In genomic region chr1:63524166-63524565, GRCh38 we compare ENCODE assay signal across 8 cellular contexts. TPM values are rescaled to one million over a fixed set of nuclear protein-coding genes. Genes with fewer than 3 reads are reported as not detected.
DNase-seq lines count a peak whose midpoint lies in the region; ATAC-seq and TF ChIP-seq lines count a peak whose summit lies in the region.

No MANE protein-coding gene starts in this region.

- H3K9me3 ChIP-seq in AG04450 (ENCODE audit: control insufficient read depth, insufficient read depth, low read length): no peaks in the 10 kb centered on the region
- H3K9me3 ChIP-seq in mucosa of rectum (ENCODE audit: control insufficient read depth in 2 of 2, low read length in 2 of 2): no peaks in the 10 kb centered on the region

- POLR2A ChIA-PET in AG04450 (lab: Yijun Ruan, JAX): no interaction called here

- H3K4me3 ChIP-seq in AG04450 (ENCODE audit: low read depth, low read length): peak overlapping the region; percentile 71
- peak overlapping the region; percentile 95 for H3K4me3 ChIP-seq in Jurkat, Clone E6-1 (ENCODE audit: low read length)
- peak overlapping the region; percentile 71 for H3K4me3 ChIP-seq in brain microvascular endothelial cell (ENCODE audit: low read depth, low read length)
- peak overlapping the region; percentile 11 to 97 for H3K4me3 ChIP-seq in mucosa of rectum (ENCODE audit: low read length in 2 of 2)

- in situ Hi-C loops in brain microvascular endothelial cell (cut with HindIII; ENCODE audit: low pct_ligation_motif_present, low sequenced_read_pairs): no loop called here

- CTCF ChIA-PET in AG04450 (lab: Charles Lee): interaction anchor here (1.7 to 3.7 kb wide), 3 partner anchors 14 to 197 kb away, joined by 4 to 19 read pairs (median 5); no protein-coding TSS in a partner anchor

- H3K27ac ChIP-seq in AG04450 (ENCODE audit: low read depth, low read length) (no peak overlapping the region), brain microvascular endothelial cell (peak overlapping the region; percentile 86), mucosa of rectum (ENCODE audit: low read depth in 2 of 2, low read length in 2 of 2) (peak overlapping the region; percentile 92 to 95)

- H3K27me3 ChIP-seq in AG04450 (ENCODE audit: control insufficient read depth, insufficient read depth, low read length) (no peaks in the 10 kb centered on the region), brain microvascular endothelial cell (replicated peaks) (no peaks in the 10 kb centered on the region), mucosa of rectum (ENCODE audit: control insufficient read depth in 2 of 2, insufficient read depth in 2 of 2, low read length in 2 of 2) (no peaks in the 10 kb centered on the region)

- H3K36me3 ChIP-seq in brain microvascular endothelial cell (replicated peaks) (no peaks in the 10 kb centered on the region), mucosa of rectum (ENCODE audit: control insufficient read depth in 2 of 2, insufficient read depth in 2 of 2, low read length in 2 of 2) (peaks cover 0 to 2% of the 10 kb centered on the region in 2 donors)

- no peak for ATAC-seq in left colon

- H3K4me1 ChIP-seq in mucosa of rectum (ENCODE audit: control insufficient read depth in 2 of 2, insufficient read depth in 2 of 2, low read length in 2 of 2): peaks cover 4 to 12% of the 10 kb centered on the region in 2 donors

- intact Hi-C loops in left colon (cut with DNase I, micrococcal nuclease): no loop called here

- peak overlapping the region; percentile 83 to 92 for H3K9ac ChIP-seq in mucosa of rectum (ENCODE audit: low read depth in 1 of 2, low read length in 2 of 2)

- no peak for DNase-seq in AG04450 (ENCODE audit: low read depth, low spot score)
- DNase-seq in Jurkat, Clone E6-1 (ENCODE audit: low read depth, low spot score): no peak
- no peak for DNase-seq in brain microvascular endothelial cell
- no peak for DNase-seq in dermis blood vessel endothelial cell
- DNase-seq in NCI-H1436 treated with DMSO at 0.1 percent for 48 hours (lab: John Stamatoyannopoulos, UW): no peak
- no peak for DNase-seq in left colon
- DNase-seq in NOMO-1 (lab: John Stamatoyannopoulos, UW; ENCODE audit: unreplicated experiment in 2 of 2): no peak

- TF ChIP-seq CTCF in AG04450 (IDR thresholded peaks at IDR 0.05; ENCODE audit: low read depth, low read length) (no peak), brain microvascular endothelial cell (IDR thresholded peaks at IDR 0.05; ENCODE audit: low read depth, low read length, missing control alignments) (no peak)

RNA-seq across cellular contexts. Expression of gene EFCAB7, which starts 0.8 kb away (rescaled TPM):
- 3.9 and 6.0 TPM in 2 replicates for polyA plus RNA-seq in AG04450 (2011; rRNA removed)
- 1.8 and 3.4 TPM in 2 replicates for polyA minus RNA-seq in AG04450 (2011; rRNA and poly(A)+ RNA removed)
- 10.0 TPM for polyA plus RNA-seq in Jurkat, Clone E6-1 (2012; ENCODE audit: insufficient read depth, insufficient read length)
- total RNA-seq in dermis blood vessel endothelial cell (5.1 and 5.4 TPM in 2 replicates), left colon (1 to 10 TPM; 2.5 to 2.9 TPM)

RNA-seq across cellular contexts. Expression of gene ITGB3BP, which starts 1.1 kb away (rescaled TPM):
- polyA plus RNA-seq in AG04450 (2011; rRNA removed): 12.3 and 18.0 TPM in 2 replicates
- 1.2 and 4.8 TPM in 2 replicates for polyA minus RNA-seq in AG04450 (2011; rRNA and poly(A)+ RNA removed)
- 84.3 TPM for polyA plus RNA-seq in Jurkat, Clone E6-1 (2012; ENCODE audit: insufficient read depth, insufficient read length)
- total RNA-seq in dermis blood vessel endothelial cell (9.7 and 21.0 TPM in 2 replicates), left colon (10 to 100 TPM; 11.5 to 12.7 TPM)
